21 cellular contexts compared by ENCODE assay signal in genomic region chr1:65156910-65157545, GRCh38. TPM values are rescaled to one million over a fixed set of nuclear protein-coding genes. Genes with fewer than 3 reads are reported as not detected.
DNase-seq lines count a peak whose midpoint lies in the region; ATAC-seq and TF ChIP-seq lines count a peak whose summit lies in the region.
"Had no signal": no experiment of that assay in that cellular context is flagged by ENCODE, and none has a peak within 500 bp of the region (broad histone marks: within the 10 kb centered on the region; RNA-seq: fewer than 3 reads in every experiment).

No MANE protein-coding gene starts in this region.

- no peak overlapping the region for H3K4ac ChIP-seq in H9 (ENCODE audit: low read depth, low read length)

- CTCF ChIA-PET in WTC11 (lab: Charles Lee): no interaction called here

- H3K9ac ChIP-seq in H9 (ENCODE audit: extremely low read depth, insufficient read length, low read length) (no peak overlapping the region), neural progenitor cell (no peak overlapping the region)
- H3K9ac ChIP-seq: BLaER1 treated with 17β-estradiol and CSF1 and Interleukin-3, amounts not matched to agents 10 nM and 100 nM had no signal

- POLR2A ChIA-PET in WTC11 (lab: Charles Lee): interaction anchor here (0.7 kb wide), 1 partner anchor 73 kb away, joined by 6 read pairs; no protein-coding TSS in a partner anchor

- H2BK15ac ChIP-seq in H9 (ENCODE audit: low read depth, low read length): no peak overlapping the region

- H3K4me1 ChIP-seq in H9 (ENCODE audit: insufficient read depth, low read length) (no peaks in the 10 kb centered on the region; the same call in 1 of the 2 replicates), neural progenitor cell (no peaks in the 10 kb centered on the region)

- H3K36me3 Mint-ChIP-seq in H9 (ENCODE audit: insufficient read depth in 1 of 3, low read depth in 3 of 3) (peaks cover 0 to 7% (median 3%) of the 10 kb centered on the region in 3 experiments; a peak in 2 of 7 replicates), WTC11 (peaks cover 11% of the 10 kb centered on the region), neural progenitor cell (peaks cover 6% of the 10 kb centered on the region)
- H3K36me3 Mint-ChIP-seq: CD4-positive, alpha-beta memory T cell had no signal

- H3K4me3 ChIP-seq in neural progenitor cell: no peak overlapping the region
- H3K4me3 ChIP-seq: BLaER1 treated with 17β-estradiol and CSF1 and Interleukin-3, amounts not matched to agents 10 nM and 100 nM; MG63 had no signal

- intact Hi-C loops in left ventricle myocardium superior (cut with micrococcal nuclease): no loop called here

- no peak overlapping the region for H2BK5ac ChIP-seq in H9 (ENCODE audit: insufficient read length, low read length)

- no peaks in the 10 kb centered on the region for H3K27me3 ChIP-seq in H9 (ENCODE audit: insufficient read depth, low read length)
- peaks cover under 1% of the 10 kb centered on the region for H3K27me3 ChIP-seq in neural progenitor cell
- H3K27me3 ChIP-seq: BLaER1 treated with 17β-estradiol and CSF1 and Interleukin-3, amounts not matched to agents 10 nM and 100 nM; MG63 had no signal

- H3K9me3 Mint-ChIP-seq in H9 (no peaks in the 10 kb centered on the region), WTC11 (no peaks in the 10 kb centered on the region), neural progenitor cell (no peaks in the 10 kb centered on the region)
- H3K9me3 Mint-ChIP-seq: CD4-positive, alpha-beta memory T cell had no signal

- ATAC-seq in WTC11 (no peak), left ventricle myocardium superior (peak; percentile 77)
- ATAC-seq: SK-N-SH treated with all-trans-retinoic acid at 6 μM for 48 hours had no signal

- H3K14ac ChIP-seq in H9 (ENCODE audit: insufficient read depth, low read length): no peak overlapping the region

- H4K91ac ChIP-seq in H9 (ENCODE audit: insufficient read length, low read depth, low read length): no peak overlapping the region

- H3K79me2 ChIP-seq in H9 (ENCODE audit: insufficient read depth, low read length): peaks cover 58% of the 10 kb centered on the region; the same call in 1 of the 2 replicates
- H3K79me2 ChIP-seq in neural progenitor cell (ENCODE audit: low read depth): no peaks in the 10 kb centered on the region

- in situ Hi-C loops in KBM-7 (cut with MboI; ENCODE audit: low pct_unique_long_range_greater_than_20kb, low sequenced_read_pairs): no loop called here

- H3K9me3 ChIP-seq in H9 (ENCODE audit: control insufficient read depth, low read depth, low read length): no peaks in the 10 kb centered on the region
- no peaks in the 10 kb centered on the region for H3K9me3 ChIP-seq in neural progenitor cell (ENCODE audit: low read depth)
- H3K9me3 ChIP-seq: MG63 had no signal

- H3K36me3 ChIP-seq in neural progenitor cell: no peaks in the 10 kb centered on the region
- H3K36me3 ChIP-seq: MG63 had no signal

- H4K8ac ChIP-seq in H9 (replicated peaks; ENCODE audit: insufficient read length, low read depth, low read length): no peak overlapping the region

- no peak for TF ChIP-seq CTCF in H9 (conservative IDR thresholded peaks at IDR 0.05)
- no peak for TF ChIP-seq CTCF in WTC11 (IDR thresholded peaks at IDR 0.05)
- no peak for TF ChIP-seq CTCF in neural progenitor cell (IDR thresholded peaks at IDR 0.05)

- H3K79me1 ChIP-seq in H9 (ENCODE audit: insufficient read depth, low read depth, low read length, poor library complexity, severe bottlenecking): no peaks in the 10 kb centered on the region

- DNase-seq in H9: no peak
- no peak for DNase-seq in WTC11 (ENCODE audit: low spot score)
- DNase-seq in left ventricle myocardium superior: no peak
- no peak for DNase-seq in neural progenitor cell (ENCODE audit: low spot score)
- no peak for DNase-seq in NCI-H510A treated with DMSO at 0.1 percent for 48 hours (lab: John Stamatoyannopoulos, UW)
- DNase-seq in mucosa of gallbladder (ENCODE audit: low spot score): no peak
- DNase-seq in KBM-7: no peak
- DNase-seq: ACHN; CD4-positive, alpha-beta memory T cell; GOT3; IMR-90; Karpas-422; MG63; NCI-H1436; NCI-H1930; NCI-H510A; NCI-H774; NK-92 treated with Interleukin-12 subunit alpha and Interleukin-12 subunit beta, amount 100 ng/mL, for 24 hours had no signal

- no peaks in the 10 kb centered on the region for H3K23me2 ChIP-seq in H9 (ENCODE audit: insufficient read length, low read depth, low read length, poor library complexity, severe bottlenecking)

- no peak overlapping the region for H3K27ac ChIP-seq in H9 (ENCODE audit: insufficient read length, low read depth, low read length)
- no peak overlapping the region for H3K27ac ChIP-seq in neural progenitor cell
- H3K27ac ChIP-seq: BLaER1 treated with 17β-estradiol and CSF1 and Interleukin-3, amounts not matched to agents 10 nM and 100 nM; RWPE1 had no signal

- peak overlapping the region; percentile 6 to 64 (median 53); a peak in 5 of 7 replicates for H3K27ac Mint-ChIP-seq in H9
- peak overlapping the region; percentile 92 for H3K27ac Mint-ChIP-seq in WTC11
- H3K27ac Mint-ChIP-seq in neural progenitor cell: peak overlapping the region; percentile 35
- H3K27ac Mint-ChIP-seq: CD4-positive, alpha-beta memory T cell had no signal

- H4K20me1 ChIP-seq in H9 (ENCODE audit: control insufficient read depth, insufficient read depth, insufficient read length) (no peaks in the 10 kb centered on the region), neural progenitor cell (ENCODE audit: low read depth) (no peaks in the 10 kb centered on the region)

- H2AK5ac ChIP-seq in H9 (ENCODE audit: insufficient read length, low read length): no peak overlapping the region

- H3K56ac ChIP-seq in H9 (ENCODE audit: insufficient read length, low read depth, low read length): no peak overlapping the region

- H2AFZ ChIP-seq in H9 (ENCODE audit: low read length) (no peak overlapping the region), neural progenitor cell (replicated peaks) (no peak overlapping the region)

- H3F3A ChIP-seq in neural progenitor cell (ENCODE audit: low read depth): no peaks in the 10 kb centered on the region

- H3K4me3 Mint-ChIP-seq in H9 (no peak overlapping the region), WTC11 (no peak overlapping the region), neural progenitor cell (no peak overlapping the region)
- H3K4me3 Mint-ChIP-seq: CD4-positive, alpha-beta memory T cell had no signal

- no peak overlapping the region for H3T11ph ChIP-seq in H9 (ENCODE audit: low read length)

- H3K4me1 Mint-ChIP-seq in H9 (peaks cover 7 to 26% of the 10 kb centered on the region in 2 experiments), WTC11 (peaks cover 68% of the 10 kb centered on the region), neural progenitor cell (peaks cover 4% of the 10 kb centered on the region)
- H3K4me1 Mint-ChIP-seq: CD4-positive, alpha-beta memory T cell had no signal

- no peak overlapping the region for H3K23ac ChIP-seq in H9 (ENCODE audit: insufficient read length, low read depth, low read length)

- no CpG with 5 or more reads among the region's 2 CpGs for WGBS in H9 (ENCODE audit: extremely low coverage, insufficient read length, low lambda C conversion rate)

- H3K4me2 ChIP-seq in H9 (ENCODE audit: insufficient read depth, insufficient read length, low read length) (no peak overlapping the region), neural progenitor cell (no peak overlapping the region)
- H3K4me2 ChIP-seq: BLaER1 treated with 17β-estradiol and CSF1 and Interleukin-3, amounts not matched to agents 10 nM and 100 nM had no signal

- no peak overlapping the region for H2BK120ac ChIP-seq in H9 (ENCODE audit: low read depth, low read length, poor library complexity, severe bottlenecking)

- no peak overlapping the region for H3K18ac ChIP-seq in H9 (ENCODE audit: insufficient read length, low read depth, low read length)

- H2BK12ac ChIP-seq in H9 (ENCODE audit: insufficient read length, low read depth, low read length): no peak overlapping the region

- H3K27me3 Mint-ChIP-seq in H9 (ENCODE audit: low read depth) (peaks cover 9% of the 10 kb centered on the region), WTC11 (ENCODE audit: low read depth) (no peaks in the 10 kb centered on the region), neural progenitor cell (ENCODE audit: insufficient read depth, low read depth) (no peaks in the 10 kb centered on the region)

- no peak overlapping the region for H4K5ac ChIP-seq in H9 (ENCODE audit: insufficient read length, low read depth, low read length)

- H2BK20ac ChIP-seq in H9 (ENCODE audit: low read depth, low read length, poor library complexity, severe bottlenecking): no peak overlapping the region

TF ChIP-seq in WTC11, 78 proteins besides CTCF, POLR2A, EP300 and RAD21:
- TF ChIP-seq, protein P1, sequence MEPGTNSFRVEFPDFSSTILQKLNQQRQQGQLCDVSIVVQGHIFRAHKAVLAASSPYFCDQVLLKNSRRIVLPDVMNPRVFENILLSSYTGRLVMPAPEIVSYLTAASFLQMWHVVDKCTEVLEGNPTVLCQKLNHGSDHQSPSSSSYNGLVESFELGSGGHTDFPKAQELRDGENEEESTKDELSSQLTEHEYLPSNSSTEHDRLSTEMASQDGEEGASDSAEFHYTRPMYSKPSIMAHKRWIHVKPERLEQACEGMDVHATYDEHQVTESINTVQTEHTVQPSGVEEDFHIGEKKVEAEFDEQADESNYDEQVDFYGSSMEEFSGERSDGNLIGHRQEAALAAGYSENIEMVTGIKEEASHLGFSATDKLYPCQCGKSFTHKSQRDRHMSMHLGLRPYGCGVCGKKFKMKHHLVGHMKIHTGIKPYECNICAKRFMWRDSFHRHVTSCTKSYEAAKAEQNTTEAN (CRISPR knock-in tag; IDR thresholded peaks at IDR 0.05): no peak

RNA-seq across cellular contexts. Expression of gene AK4, which starts 9.0 kb away (rescaled TPM):
- total RNA-seq in H9 (2021) (45.2 and 45.6 TPM in 2 replicates), WTC11 (2021) (169 to 180 TPM (median 172 TPM) in 3 replicates), left ventricle myocardium superior (163 TPM), neural progenitor cell (ENCODE audit: low replicate concordance) (28.8 and 31.5 TPM in 2 replicates), mucosa of gallbladder (160 TPM)

Comparison
In these comparisons a context has a peak if more than half of its experiments do, and no peak if none do; other contexts are left out.
1. H3K27ac Mint-ChIP-seq: peak in every context shown above with its lines; median percentile 92 in WTC11; 53 in H9; 35 in neural progenitor cell.